ENCODE assay signal across 15 cellular contexts in the genomic region with DNA sequence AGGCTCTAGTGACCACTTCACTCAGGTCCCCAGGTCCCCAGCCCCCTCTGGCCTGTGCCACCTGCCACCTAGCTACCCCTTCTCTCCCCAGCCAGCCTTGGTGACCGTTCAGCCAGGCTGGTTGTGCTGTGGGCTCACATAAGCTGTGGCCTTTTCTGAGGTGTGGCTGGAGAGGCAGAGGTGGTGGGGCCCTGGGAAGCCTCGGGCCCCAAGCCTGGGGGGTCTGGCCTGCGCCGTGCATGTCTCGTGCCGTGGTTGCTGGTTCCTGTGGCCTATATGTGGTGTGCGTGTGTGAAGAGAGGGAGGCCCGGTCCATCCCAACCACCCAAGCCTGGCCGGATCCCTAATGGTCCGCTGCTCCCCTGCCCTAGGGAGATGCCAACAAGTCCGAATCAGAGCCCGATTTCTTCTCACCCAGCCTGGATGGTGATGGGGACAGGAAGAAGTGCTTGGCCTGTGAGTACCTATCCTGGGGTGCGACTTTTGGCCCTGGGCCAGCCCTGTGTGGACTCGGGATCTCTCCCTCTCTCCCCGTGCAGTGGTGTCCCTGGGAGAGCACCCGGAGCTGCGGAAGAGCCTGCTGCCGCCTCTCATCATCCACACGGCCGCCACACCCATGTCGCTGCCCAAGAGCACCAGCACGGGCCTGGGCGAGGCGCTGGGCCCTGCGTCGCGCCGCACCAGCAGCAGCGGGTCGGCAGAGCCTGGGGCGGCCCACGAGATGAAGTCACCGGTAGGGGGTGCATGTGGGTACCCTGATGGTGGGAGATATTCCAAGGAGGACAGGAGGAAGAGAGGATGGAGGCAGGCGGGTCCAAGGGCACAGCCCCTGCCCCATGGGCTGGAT. TPM values are rescaled to one million over a fixed set of nuclear protein-coding genes. Genes with fewer than 3 reads are reported as not detected.
DNase-seq lines count a peak whose midpoint lies in the region; ATAC-seq and TF ChIP-seq lines count a peak whose summit lies in the region.
"Had no signal": no experiment of that assay in that cellular context is flagged by ENCODE, and none has a peak within 500 bp of the region (broad histone marks: within the 10 kb centered on the region; RNA-seq: fewer than 3 reads in every experiment).

No MANE protein-coding gene starts in this region.

- BruUV-seq in Caco-2 (replicated peaks; lab: Mats Ljungman, UMichigan) = no TSS peak

- no peaks in the 10 kb centered on the region for H3K27me3 ChIP-seq in Caco-2 (replicated peaks; ENCODE audit: control insufficient read depth, insufficient read depth, low read length)
- peaks cover 8% of the 10 kb centered on the region for H3K27me3 ChIP-seq in lower lobe of right lung (ENCODE audit: low read depth)
- no peaks in the 10 kb centered on the region for H3K27me3 ChIP-seq in Karpas-422 (ENCODE audit: low read length)
- H3K27me3 ChIP-seq in naive thymus-derived CD4-positive, alpha-beta T cell (ENCODE audit: control insufficient read depth in 2 of 2, insufficient read depth in 2 of 2, low read length in 2 of 2) = no peaks in the 10 kb centered on the region
- H3K27me3 ChIP-seq: heart right ventricle, MG63 had no signal

- H3K4me1 ChIP-seq in Caco-2 = no peaks in the 10 kb centered on the region
- H3K4me1 ChIP-seq in lower lobe of right lung = no peaks in the 10 kb centered on the region
- peaks cover 21% of the 10 kb centered on the region for H3K4me1 ChIP-seq in Karpas-422 (ENCODE audit: low read length)
- H3K4me1 ChIP-seq in naive thymus-derived CD4-positive, alpha-beta T cell (ENCODE audit: control insufficient read depth in 2 of 2, insufficient read depth in 2 of 2, low read length in 2 of 2) = no peaks in the 10 kb centered on the region

- no peaks in the 10 kb centered on the region for H3K9me2 ChIP-seq in Karpas-422 (replicated peaks; ENCODE audit: insufficient read depth, low read length)

- no peak overlapping the region for H3K4me3 Mint-ChIP-seq in Caco-2 (ENCODE audit: unreplicated experiment)
- no peak overlapping the region for H3K4me3 Mint-ChIP-seq in HFFc6
- H3K4me3 Mint-ChIP-seq in naive thymus-derived CD4-positive, alpha-beta T cell = no peak overlapping the region
- H3K4me3 Mint-ChIP-seq: activated naive CD4-positive, alpha-beta T cell treated with anti-CD3 and anti-CD28 coated beads for 36 hours; dendritic cell treated with granulocyte-macrophage colony-stimulating factor and Interleukin-4, amounts not matched to agents 40 ng/mL and 50 ng/mL, for 4 days had no signal

- H2AFZ ChIP-seq in Karpas-422 (ENCODE audit: low read length) = no peak overlapping the region

- H3K9me3 Mint-ChIP-seq in Caco-2 (ENCODE audit: unreplicated experiment) (no peaks in the 10 kb centered on the region), HFFc6 (no peaks in the 10 kb centered on the region)
- H3K9me3 Mint-ChIP-seq in naive thymus-derived CD4-positive, alpha-beta T cell = no peaks in the 10 kb centered on the region
- H3K9me3 Mint-ChIP-seq: activated naive CD4-positive, alpha-beta T cell treated with anti-CD3 and anti-CD28 coated beads for 36 hours; dendritic cell treated with granulocyte-macrophage colony-stimulating factor and Interleukin-4, amounts not matched to agents 40 ng/mL and 50 ng/mL, for 4 days had no signal

- H3K27me3 Mint-ChIP-seq in Caco-2 (ENCODE audit: insufficient read depth, unreplicated experiment) = no peaks in the 10 kb centered on the region
- H3K27me3 Mint-ChIP-seq in HFFc6 (ENCODE audit: insufficient read depth) = peaks cover 19% of the 10 kb centered on the region
- H3K27me3 Mint-ChIP-seq in naive thymus-derived CD4-positive, alpha-beta T cell = no peaks in the 10 kb centered on the region

- no peak overlapping the region for H3K27ac Mint-ChIP-seq in Caco-2 (ENCODE audit: unreplicated experiment)
- no peak overlapping the region for H3K27ac Mint-ChIP-seq in HFFc6
- H3K27ac Mint-ChIP-seq in naive thymus-derived CD4-positive, alpha-beta T cell = no peak overlapping the region
- H3K27ac Mint-ChIP-seq: activated naive CD4-positive, alpha-beta T cell treated with anti-CD3 and anti-CD28 coated beads for 36 hours; dendritic cell treated with granulocyte-macrophage colony-stimulating factor and Interleukin-4, amounts not matched to agents 40 ng/mL and 50 ng/mL, for 4 days had no signal

- H3K9me3 ChIP-seq in Caco-2 (no peaks in the 10 kb centered on the region), lower lobe of right lung (no peaks in the 10 kb centered on the region), Karpas-422 (ENCODE audit: low read length) (no peaks in the 10 kb centered on the region)
- no peaks in the 10 kb centered on the region for H3K9me3 ChIP-seq in naive thymus-derived CD4-positive, alpha-beta T cell (ENCODE audit: control insufficient read depth in 2 of 3, low read length in 3 of 3)
- H3K9me3 ChIP-seq: heart right ventricle, MG63 had no signal

- POLR2A ChIA-PET in Caco-2 (lab: Charles Lee) = no interaction called here
- POLR2A ChIA-PET in naive thymus-derived CD4-positive, alpha-beta T cell (lab: Charles Lee) = no interaction called here

- H3K36me3 Mint-ChIP-seq in Caco-2 (ENCODE audit: insufficient read depth, unreplicated experiment) (no peaks in the 10 kb centered on the region), HFFc6 (ENCODE audit: low read depth) (no peaks in the 10 kb centered on the region)
- H3K36me3 Mint-ChIP-seq in naive thymus-derived CD4-positive, alpha-beta T cell = no peaks in the 10 kb centered on the region

- H3K79me2 ChIP-seq in Karpas-422 (ENCODE audit: low read length) = no peaks in the 10 kb centered on the region

- H3K36me3 ChIP-seq in Caco-2 (ENCODE audit: control insufficient read depth, insufficient read depth, low read length) (no peaks in the 10 kb centered on the region), lower lobe of right lung (no peaks in the 10 kb centered on the region), Karpas-422 (ENCODE audit: insufficient read depth, low read length) (no peaks in the 10 kb centered on the region)
- H3K36me3 ChIP-seq in naive thymus-derived CD4-positive, alpha-beta T cell (ENCODE audit: control insufficient read depth in 2 of 3, insufficient read depth in 3 of 3, low read length in 3 of 3) = no peaks in the 10 kb centered on the region
- H3K36me3 ChIP-seq: heart right ventricle, MG63 had no signal

- ATAC-seq in lower lobe of right lung (no peak), GM21423 (IDR thresholded peaks at IDR 0.05; ENCODE audit: unreplicated experiment) (no peak)
- ATAC-seq in naive thymus-derived CD4-positive, alpha-beta T cell = no peak
- ATAC-seq: heart right ventricle had no signal

- H3K27ac ChIP-seq in lower lobe of right lung = no peak overlapping the region
- H3K27ac ChIP-seq in Karpas-422 (ENCODE audit: low read length) = no peak overlapping the region
- no peak overlapping the region for H3K27ac ChIP-seq in naive thymus-derived CD4-positive, alpha-beta T cell (ENCODE audit: low read depth, low read length)
- H3K27ac ChIP-seq: heart right ventricle, SK-N-MC had no signal

- TF ChIP-seq CTCF in Caco-2 (IDR thresholded peaks at IDR 0.05; ENCODE audit: insufficient read depth in 1 of 2, low read depth in 1 of 2, low read length in 1 of 2, severe bottlenecking in 1 of 2, unreplicated experiment in 1 of 2) (peak; percentile 52 to 68), HFFc6 (IDR thresholded peaks at IDR 0.05) (peak; percentile 62), lower lobe of right lung (IDR thresholded peaks at IDR 0.05) (peak; percentile 21)

- no peaks in the 10 kb centered on the region for H3K4me1 Mint-ChIP-seq in Caco-2 (ENCODE audit: low read depth, unreplicated experiment)
- H3K4me1 Mint-ChIP-seq in HFFc6 (ENCODE audit: low read depth) = no peaks in the 10 kb centered on the region
- no peaks in the 10 kb centered on the region for H3K4me1 Mint-ChIP-seq in naive thymus-derived CD4-positive, alpha-beta T cell

- DNase-seq in Caco-2 (peak in 1 of 2 experiments; percentile 57), HFFc6 (no peak), dermis blood vessel endothelial cell (peak; percentile 57), lower lobe of right lung (no peak), Karpas-422 (no peak)
- no peak for DNase-seq in naive thymus-derived CD4-positive, alpha-beta T cell
- no peak for DNase-seq in activated CD4-positive, alpha-beta T cell treated with anti-CD3 and anti-CD28 coated beads, Interleukin-2, amount 50 U/mL, for 4 hours
- DNase-seq: activated CD4-positive, alpha-beta T cell treated with anti-CD3 and anti-CD28 coated beads for 48 hours; activated naive CD4-positive, alpha-beta T cell treated with anti-CD3 and anti-CD28 coated beads for 36 hours; heart right ventricle; MG63; NCI-H524 treated with DMSO at 0.1 percent for 48 hours had no signal

- H3K4me2 ChIP-seq in Karpas-422 (ENCODE audit: low read depth, low read length, poor library complexity, severe bottlenecking) = no peak overlapping the region

- intact Hi-C loops in Caco-2 (cut with micrococcal nuclease; ENCODE audit: unreplicated experiment) = no loop called here
- intact Hi-C loops in lower lobe of right lung (cut with DNase I) = no loop called here
- intact Hi-C loops in naive thymus-derived CD4-positive, alpha-beta T cell (cut with micrococcal nuclease) = no loop called here

- H3K4me3 ChIP-seq in Caco-2 (ENCODE audit: low read depth, low read length) = no peak overlapping the region
- H3K4me3 ChIP-seq in lower lobe of right lung = no peak overlapping the region
- H3K4me3 ChIP-seq in Karpas-422 (ENCODE audit: low read length) = no peak overlapping the region
- no peak overlapping the region for H3K4me3 ChIP-seq in naive thymus-derived CD4-positive, alpha-beta T cell (ENCODE audit: low read length)
- H3K4me3 ChIP-seq: heart right ventricle, MG63, SK-N-MC had no signal

- no peak overlapping the region for H3K9ac ChIP-seq in Karpas-422 (ENCODE audit: low read length)

- CTCF ChIA-PET in Caco-2 (lab: Charles Lee) = interaction anchor here (0.6 to 1.0 kb wide), 3 partner anchors 29 to 232 kb away, joined by 3 to 6 read pairs (median 6); no protein-coding TSS in a partner anchor
- CTCF ChIA-PET in naive thymus-derived CD4-positive, alpha-beta T cell (lab: Charles Lee) = no interaction called here

- no peaks in the 10 kb centered on the region for H4K20me1 ChIP-seq in Karpas-422 (ENCODE audit: insufficient read depth, low read depth, low read length)

RNA-seq across cellular contexts. Expression of a gene that starts 35.9 kb away (rescaled TPM):
- total RNA-seq in Caco-2 (2022) = 1.4 and 1.6 TPM in 2 replicates
- total RNA-seq in HFFc6 (2021; fragmentation: NEBNext Ultra II Directional; extraction: Animal tissue kit (Norgen Biotek cat#: 25700)) = under 1 TPM in 5 of 6 experiments, not detected in 1; 0.03 to 0.19 (median 0.05) TPM
- total RNA-seq in dermis blood vessel endothelial cell = not detected in 2 replicates
- 0.21 TPM for total RNA-seq in lower lobe of right lung
- total RNA-seq in Karpas-422 (2014; rRNA removed; shearing (Covaris generic); ENCODE audit: low replicate concordance) = not detected in 2 replicates
- not detected for total RNA-seq in naive thymus-derived CD4-positive, alpha-beta T cell
- polyA plus RNA-seq in naive thymus-derived CD4-positive, alpha-beta T cell = not detected

RNA-seq across cellular contexts. Expression of a gene that starts 38.3 kb away (rescaled TPM):
- total RNA-seq in Caco-2 (2022) = 39.3 and 45.6 TPM in 2 replicates
- total RNA-seq in HFFc6 (2021; fragmentation: NEBNext Ultra II Directional; extraction: Animal tissue kit (Norgen Biotek cat#: 25700)) = 10 to 100 TPM; 18.4 to 23.6 (median 21.3) TPM
- 1.3 and 2.7 TPM in 2 replicates for total RNA-seq in dermis blood vessel endothelial cell
- total RNA-seq in lower lobe of right lung = 41.7 TPM
- total RNA-seq in Karpas-422 (2014; rRNA removed; shearing (Covaris generic); ENCODE audit: low replicate concordance) = not detected in 2 replicates
- 10 to 100 TPM in 1 of 5 experiments, 1 to 10 TPM in 2, under 1 TPM in 1, not detected in 1; 0.68 to 22.4 (median 1.3) TPM for total RNA-seq in naive thymus-derived CD4-positive, alpha-beta T cell
- polyA plus RNA-seq in naive thymus-derived CD4-positive, alpha-beta T cell = not detected
- total RNA-seq: activated naive CD4-positive, alpha-beta T cell treated with anti-CD3 and anti-CD28 coated beads for 36 hours had no signal

RNA-seq across cellular contexts. Expression of a gene that starts 49.4 kb away (rescaled TPM):
- total RNA-seq in Caco-2 (2022) (149 and 176 TPM in 2 replicates), dermis blood vessel endothelial cell (36.8 and 43.6 TPM in 2 replicates), lower lobe of right lung (29.7 TPM)
- total RNA-seq in HFFc6 (2021; fragmentation: NEBNext Ultra II Directional; extraction: Animal tissue kit (Norgen Biotek cat#: 25700)) = 10 to 100 TPM; 53.4 to 71.2 (median 62.6) TPM
- total RNA-seq in Karpas-422 (2014; rRNA removed; shearing (Covaris generic); ENCODE audit: low replicate concordance) = 38.8 and 76.8 TPM in 2 replicates
- 10 to 100 TPM; 14.3 to 19.4 (median 16.4) TPM for total RNA-seq in naive thymus-derived CD4-positive, alpha-beta T cell
- polyA plus RNA-seq in naive thymus-derived CD4-positive, alpha-beta T cell = 1 to 10 TPM; 3.7 to 5.6 TPM
